In the genomic region with DNA sequence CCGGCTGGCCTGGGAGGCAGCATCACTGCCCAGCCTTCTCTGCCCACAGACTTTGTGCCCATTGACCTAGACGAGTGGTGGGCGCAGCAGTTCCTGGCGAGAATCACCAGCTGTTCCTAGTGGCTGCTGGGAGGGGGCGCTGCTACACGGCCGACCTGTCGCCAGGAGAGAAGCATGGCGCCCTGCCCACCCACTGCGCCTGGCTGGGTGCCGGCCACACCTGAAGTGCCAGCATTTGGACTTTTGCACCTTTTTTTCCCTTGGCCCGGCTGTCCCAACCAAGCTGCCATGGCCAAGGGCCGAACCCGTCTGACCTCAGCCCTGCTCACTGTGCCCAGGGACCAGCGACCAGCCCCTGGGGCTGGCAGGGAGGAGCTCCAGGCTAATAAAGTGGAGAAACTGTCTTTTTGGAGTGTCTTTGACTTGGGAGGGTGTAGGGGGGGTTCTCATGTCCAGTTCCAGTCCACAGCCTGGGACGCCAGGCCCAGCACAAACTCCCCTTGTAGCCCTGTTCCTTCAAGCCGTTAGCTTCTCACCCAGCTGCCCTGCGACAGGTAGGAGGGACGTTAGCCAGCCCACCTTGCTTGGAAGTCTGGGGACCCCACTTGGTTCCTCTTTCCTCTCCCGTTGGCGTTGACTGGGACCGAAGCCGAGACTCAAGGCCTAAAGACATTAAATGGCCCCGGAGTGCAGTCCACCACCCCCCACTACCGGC, we compare ENCODE assay signal across 6 cellular contexts. TPM values are rescaled to one million over a fixed set of nuclear protein-coding genes. Genes with fewer than 3 reads are reported as not detected.
DNase-seq lines count a peak whose midpoint lies in the region; TF ChIP-seq lines count a peak whose summit lies in the region.

No MANE protein-coding gene starts in this region.

- DNase-seq in DMS 273 (lab: John Stamatoyannopoulos, UW; ENCODE audit: unreplicated experiment) (peak; percentile 77), DMS 273 treated with DMSO at 0.1 percent for 48 hours (lab: John Stamatoyannopoulos, UW) (no peak), epithelial cell of prostate (ENCODE audit: low read depth, low spot score) (no peak), spleen (no peak)
- DNase-seq in central memory CD4-positive, alpha-beta T cell, result no peak

- TF ChIP-seq POLR2A in Raji (IDR thresholded peaks at IDR 0.05; ENCODE audit: insufficient read depth, low read depth, low read length), result peak; percentile 35; the same call in 1 of the 2 replicates
- TF ChIP-seq POLR2A in spleen (IDR thresholded peaks at IDR 0.05), result no peak

- peak in 5 of 11 experiments; percentile 23 to 52 (median 41) for TF ChIP-seq CTCF in spleen (IDR thresholded peaks at IDR 0.05 in 8 of 11, conservative IDR thresholded peaks at IDR 0.05 in 3 of 11)

- peak overlapping the region; percentile 52 to 94 (median 84) for H3K4me3 ChIP-seq in spleen

- H3K27ac ChIP-seq in epithelial cell of prostate (peak overlapping the region; percentile 87), spleen (peak overlapping the region; percentile 36 to 96 (median 88))

- no peaks in the 10 kb centered on the region for H3K27me3 ChIP-seq in spleen (replicated peaks in 1 of 7)

- H3K9me3 ChIP-seq in spleen, result no peaks in the 10 kb centered on the region

- peaks cover 13 to 70% (median 52%) of the 10 kb centered on the region in 6 donors for H3K4me1 ChIP-seq in spleen

- WGBS in spleen, 5 donors, result 16 to 37% (median 32%) methylated on average over 13 to 25 of the region's 25 CpGs

- peaks cover 0 to 13% (median 0%) of the 10 kb centered on the region in 6 donors for H3K36me3 ChIP-seq in spleen

- intact Hi-C loops in spleen (cut with DNase I; ENCODE audit: low total_unique reads), result no loop called here

RNA-seq across cellular contexts. Expression of a gene that starts 0.9 kb away (rescaled TPM):
- total RNA-seq in spleen, result 10 to 100 TPM in 6 of 7 donors, 1 to 10 TPM in 1; 7.9 to 30.2 (median 16.7) TPM
- 10 to 100 TPM; 10.3 to 25.1 (median 22.1) TPM for polyA plus RNA-seq in spleen

RNA-seq across cellular contexts. Expression of a gene that starts 6.6 kb away (rescaled TPM):
- 10 to 100 TPM; 23.6 to 45.8 (median 36.1) TPM for total RNA-seq in spleen
- polyA plus RNA-seq in spleen, result 100 to 1,000 TPM in 1 of 3 donors, 10 to 100 TPM in 2; 56.5 to 106 (median 80.8) TPM

RNA-seq across cellular contexts. Expression of a gene that starts 12.1 kb away (rescaled TPM):
- 10 to 100 TPM; 39.6 to 78.4 (median 46.0) TPM for total RNA-seq in spleen
- polyA plus RNA-seq in spleen, result 100 to 1,000 TPM; 114 to 165 (median 133) TPM

RNA-seq across cellular contexts. Expression of a gene that starts 17.4 kb away (rescaled TPM):
- 1 to 10 TPM in 3 of 7 donors, under 1 TPM in 4; 0.49 to 1.5 (median 0.95) TPM for total RNA-seq in spleen
- polyA plus RNA-seq in spleen, result 1 to 10 TPM in 1 of 3 donors, under 1 TPM in 2; 0.15 to 1.8 (median 0.30) TPM

RNA-seq across cellular contexts. Expression of a gene that starts 19.7 kb away (rescaled TPM):
- 100 to 1,000 TPM in 5 of 7 donors, 10 to 100 TPM in 2; 71.3 to 152 (median 131) TPM for total RNA-seq in spleen
- polyA plus RNA-seq in spleen, result 100 to 1,000 TPM; 139 to 309 (median 245) TPM
